In genomic region chr12:69330475-69331473, GRCh38 we compare ENCODE assay signal across 1 cellular context.
TF ChIP-seq lines count a peak whose summit lies in the region.

No MANE protein-coding gene starts in this region.

TF ChIP-seq in HEK293, 187 proteins besides CTCF, POLR2A, EP300 and RAD21 (continued from another document):
- TF ChIP-seq PRDM10 (tag by site-specific recombination; IDR thresholded peaks at IDR 0.05) = 0 out of 2 replicates have a peak, but pooled peaks have one; percentile 12
- TF ChIP-seq ZBTB17 (tag by site-specific recombination; IDR thresholded peaks at IDR 0.05) = peak; percentile 97
- no peak; the same call in 1 of the 2 replicates for TF ChIP-seq ZNF548 (tag by site-specific recombination; IDR thresholded peaks at IDR 0.05)
- no peak for TF ChIP-seq ZNF645 (tag by site-specific recombination; IDR thresholded peaks at IDR 0.05)
- no peak for TF ChIP-seq ZBTB8A (tag by site-specific recombination; IDR thresholded peaks at IDR 0.05)
- TF ChIP-seq ZNF473 (tag by site-specific recombination; IDR thresholded peaks at IDR 0.05) = no peak
- no peak for TF ChIP-seq ZNF623 (tag by site-specific recombination; IDR thresholded peaks at IDR 0.05)
- no peak for TF ChIP-seq ZNF404 (tag by site-specific recombination; IDR thresholded peaks at IDR 0.05)
- TF ChIP-seq ZNF138 (tag by site-specific recombination; IDR thresholded peaks at IDR 0.05; ENCODE audit: borderline replicate concordance) = no peak
- no peak for TF ChIP-seq ZNF239 (tag by site-specific recombination; IDR thresholded peaks at IDR 0.05)
- TF ChIP-seq ZBTB26 (tag by site-specific recombination; optimal IDR thresholded peaks at IDR 0.05) = no peak
- no peak for TF ChIP-seq ZEB2 (tag by site-specific recombination; IDR thresholded peaks at IDR 0.05)
- TF ChIP-seq ZBTB6 (tag by site-specific recombination; IDR thresholded peaks at IDR 0.05) = no peak
- no peak for TF ChIP-seq ZNF707 (tag by site-specific recombination; IDR thresholded peaks at IDR 0.05)
- no peak for TF ChIP-seq PRDM1 (tag by site-specific recombination; IDR thresholded peaks at IDR 0.05)
- no peak for TF ChIP-seq ZNF521 (tag by site-specific recombination; IDR thresholded peaks at IDR 0.05)
- TF ChIP-seq ZNF423 (tag by site-specific recombination; IDR thresholded peaks at IDR 0.05) = no peak
- no peak for TF ChIP-seq ZNF629 (tag by site-specific recombination; IDR thresholded peaks at IDR 0.05)
- no peak for TF ChIP-seq ZNF133 (tag by site-specific recombination; IDR thresholded peaks at IDR 0.05)
- TF ChIP-seq ZNF248 (tag by site-specific recombination; IDR thresholded peaks at IDR 0.05) = no peak
- TF ChIP-seq SALL2 (tag by site-specific recombination; IDR thresholded peaks at IDR 0.05; ENCODE audit: borderline replicate concordance) = no peak
- no peak for TF ChIP-seq ZNF114 (tag by site-specific recombination; IDR thresholded peaks at IDR 0.05)
- no peak for TF ChIP-seq TSHZ1 (tag by site-specific recombination; IDR thresholded peaks at IDR 0.05; ENCODE audit: borderline replicate concordance)
- no peak for TF ChIP-seq MZF1 (tag by site-specific recombination; IDR thresholded peaks at IDR 0.05; ENCODE audit: borderline replicate concordance)
